In the genomic region with DNA sequence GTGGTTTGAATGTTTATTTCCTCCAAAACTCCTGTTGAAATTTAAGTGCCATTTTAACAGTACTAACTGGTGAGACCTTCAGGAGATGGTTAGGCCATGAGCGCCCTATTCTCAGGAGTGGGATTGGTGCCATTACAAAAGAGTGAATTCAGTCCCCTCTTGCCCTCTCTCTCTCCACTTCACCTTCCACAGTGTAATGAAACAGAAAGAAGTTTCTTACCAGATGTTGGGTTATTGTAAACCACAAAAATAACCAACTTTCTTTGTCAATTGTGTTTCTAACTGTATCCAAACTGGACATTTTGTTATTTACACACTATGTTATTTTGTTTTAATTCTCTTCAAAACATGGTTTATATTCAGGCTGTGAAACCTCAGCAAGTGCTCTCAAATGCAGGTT, we compare ENCODE assay signal across 21 cellular contexts.
"Had no signal": no experiment of that assay in that cellular context is flagged by ENCODE, and none has a peak within 500 bp of the region (broad histone marks: within the 10 kb centered on the region; RNA-seq: fewer than 3 reads in every experiment).

No MANE protein-coding gene starts in this region.

- H3K27ac ChIP-seq: ascending aorta, colonic mucosa, VCaP had no signal

- DNase-seq: activated CD4-positive, alpha-beta memory T cell treated with anti-CD3 and anti-CD28 coated beads, Interleukin-2, amount 10 ng/mL, durations not matched to agents 7 days and 5 days; activated CD4-positive, alpha-beta T cell treated with anti-CD3 and anti-CD28 coated beads for 1 hour; activated CD4-positive, alpha-beta T cell treated with anti-CD3 and anti-CD28 coated beads for 4 hours; activated CD4-positive, alpha-beta T cell treated with anti-CD3 and anti-CD28 coated beads, Interleukin-2, amount 10 ng/mL, durations not matched to agents 7 days and 5 days; activated CD4-positive, alpha-beta T cell treated with anti-CD3 and anti-CD28 coated beads, Interleukin-2, amount 50 U/mL, for 4 hours; activated CD8-positive, alpha-beta memory T cell treated with anti-CD3 and anti-CD28 coated beads, Interleukin-2, amount 50 U/mL, for 48 hours; activated gamma-delta T cell; activated naive CD4-positive, alpha-beta T cell; activated naive CD4-positive, alpha-beta T cell treated with anti-CD3 and anti-CD28 coated beads, Interleukin-2, amount 10 ng/mL, durations not matched to agents 7 days and 5 days; activated naive CD8-positive, alpha-beta T cell treated with anti-CD3 and anti-CD28 coated beads, Interleukin-2, amount 10 ng/mL, durations not matched to agents 7 days and 5 days; activated T-cell treated with anti-CD3 and anti-CD28 coated beads for 4 hours; activated T-cell treated with anti-CD3 and anti-CD28 coated beads, Interleukin-2, amount 50 U/mL, for 24 hours; activated T-cell treated with anti-CD3 and anti-CD28 coated beads, Interleukin-2, amount 50 U/mL, for 72 hours; colonic mucosa; effector memory CD4-positive, alpha-beta T cell; endodermal cell; foreskin fibroblast; head of caudate nucleus; T-helper 2 cell had no signal

- H3K4me3 ChIP-seq: ascending aorta, colonic mucosa had no signal

- H3K36me3 ChIP-seq: ascending aorta, colonic mucosa had no signal

- H3K27me3 ChIP-seq: ascending aorta, colonic mucosa had no signal

- H3K9me3 ChIP-seq: ascending aorta, colonic mucosa had no signal
